Comparison of ENCODE assay signal across 20 cellular contexts in genomic region chr6:54784021-54784420, GRCh38.
"Had no signal": no experiment of that assay in that cellular context is flagged by ENCODE, and none has a peak within 500 bp of the region (broad histone marks: within the 10 kb centered on the region; RNA-seq: fewer than 3 reads in every experiment).

No MANE protein-coding gene starts in this region.

- H3K4me1 ChIP-seq: gastroesophageal sphincter, transverse colon had no signal

- H3K27ac ChIP-seq: brain microvascular endothelial cell, dorsolateral prefrontal cortex, gastroesophageal sphincter, neutrophil, skin epidermis, transverse colon had no signal

- H3K4me3 ChIP-seq: dorsolateral prefrontal cortex, gastroesophageal sphincter, mucosa of descending colon, skin epidermis, transverse colon had no signal

- ATAC-seq: activated CD8-positive, alpha-beta memory T cell treated with anti-CD3 and anti-CD28 coated beads, Interleukin-2, amount 10 ng/mL, durations not matched to agents 7 days and 5 days; esophagus mucosa; gastroesophageal sphincter; left cardiac atrium; mucosa of descending colon; naive thymus-derived CD8-positive, alpha-beta T cell; stimulated activated effector memory CD8-positive, alpha-beta T cell treated with anti-CD3 and anti-CD28 coated beads, Interleukin-12 subunit alpha, Interleukin-12 subunit beta, amount 100 ng/mL, for 72 hours had no signal

- H3K27ac Mint-ChIP-seq: activated CD8-positive, alpha-beta memory T cell treated with anti-CD3 and anti-CD28 coated beads, Interleukin-2, amount 10 ng/mL, durations not matched to agents 7 days and 5 days; activated naive CD8-positive, alpha-beta T cell treated with anti-CD3 and anti-CD28 coated beads for 36 hours; activated T-cell treated with anti-CD3 and anti-CD28 coated beads, Interleukin-2, amount 50 U/mL, for 24 hours; naive thymus-derived CD8-positive, alpha-beta T cell; stimulated activated effector memory CD8-positive, alpha-beta T cell treated with anti-CD3 and anti-CD28 coated beads, Interleukin-12 subunit alpha, Interleukin-12 subunit beta, amount 100 ng/mL, for 72 hours had no signal

- H3K4me1 Mint-ChIP-seq: activated CD8-positive, alpha-beta memory T cell treated with anti-CD3 and anti-CD28 coated beads, Interleukin-2, amount 10 ng/mL, durations not matched to agents 7 days and 5 days; activated naive CD8-positive, alpha-beta T cell treated with anti-CD3 and anti-CD28 coated beads for 36 hours; naive thymus-derived CD8-positive, alpha-beta T cell; stimulated activated effector memory CD8-positive, alpha-beta T cell treated with anti-CD3 and anti-CD28 coated beads, Interleukin-12 subunit alpha, Interleukin-12 subunit beta, amount 100 ng/mL, for 72 hours had no signal

- H3K36me3 Mint-ChIP-seq: activated CD8-positive, alpha-beta memory T cell treated with anti-CD3 and anti-CD28 coated beads, Interleukin-2, amount 10 ng/mL, durations not matched to agents 7 days and 5 days; activated naive CD8-positive, alpha-beta T cell treated with anti-CD3 and anti-CD28 coated beads for 36 hours; naive thymus-derived CD8-positive, alpha-beta T cell; stimulated activated effector memory CD8-positive, alpha-beta T cell treated with anti-CD3 and anti-CD28 coated beads, Interleukin-12 subunit alpha, Interleukin-12 subunit beta, amount 100 ng/mL, for 72 hours had no signal

- H3K9me3 ChIP-seq: gastroesophageal sphincter, mucosa of descending colon, neutrophil, transverse colon had no signal

- DNase-seq: activated CD4-positive, alpha-beta T cell treated with anti-CD3 and anti-CD28 coated beads for 1 hour; activated CD4-positive, alpha-beta T cell treated with anti-CD3 and anti-CD28 coated beads, Interleukin-2, amount 50 U/mL, for 48 hours; activated CD8-positive, alpha-beta memory T cell treated with anti-CD3 and anti-CD28 coated beads, Interleukin-2, amount 10 ng/mL, durations not matched to agents 7 days and 5 days; activated gamma-delta T cell treated with Interleukin-2 at 50 U/mL for 16 hours; activated naive CD8-positive, alpha-beta T cell treated with anti-CD3 and anti-CD28 coated beads for 36 hours; activated T-cell treated with anti-CD3 and anti-CD28 coated beads, Interleukin-2, amount 50 U/mL, for 24 hours; brain microvascular endothelial cell; dorsolateral prefrontal cortex; hippocampal formation; left cardiac atrium; mucosa of descending colon; naive thymus-derived CD8-positive, alpha-beta T cell; posterior cingulate gyrus; substantia nigra; transverse colon had no signal

- H3K36me3 ChIP-seq: brain microvascular endothelial cell, gastroesophageal sphincter, neutrophil, transverse colon had no signal

- H3K4me3 Mint-ChIP-seq: activated CD8-positive, alpha-beta memory T cell treated with anti-CD3 and anti-CD28 coated beads, Interleukin-2, amount 10 ng/mL, durations not matched to agents 7 days and 5 days; activated naive CD8-positive, alpha-beta T cell treated with anti-CD3 and anti-CD28 coated beads for 36 hours; activated T-cell treated with anti-CD3 and anti-CD28 coated beads, Interleukin-2, amount 50 U/mL, for 24 hours; naive thymus-derived CD8-positive, alpha-beta T cell; stimulated activated effector memory CD8-positive, alpha-beta T cell treated with anti-CD3 and anti-CD28 coated beads, Interleukin-12 subunit alpha, Interleukin-12 subunit beta, amount 100 ng/mL, for 72 hours had no signal

- H3K27me3 ChIP-seq: brain microvascular endothelial cell, dorsolateral prefrontal cortex, gastroesophageal sphincter, neutrophil, transverse colon had no signal

- H3K27me3 Mint-ChIP-seq: activated CD8-positive, alpha-beta memory T cell treated with anti-CD3 and anti-CD28 coated beads, Interleukin-2, amount 10 ng/mL, durations not matched to agents 7 days and 5 days; activated naive CD8-positive, alpha-beta T cell treated with anti-CD3 and anti-CD28 coated beads for 36 hours; activated T-cell treated with anti-CD3 and anti-CD28 coated beads, Interleukin-2, amount 50 U/mL, for 24 hours; naive thymus-derived CD8-positive, alpha-beta T cell had no signal
